In genomic region chr17:76072149-76072858, GRCh38 we compare ENCODE assay signal across 8 cellular contexts.
DNase-seq lines count a peak whose midpoint lies in the region; ATAC-seq and TF ChIP-seq lines count a peak whose summit lies in the region.

Gene SRP68, minus strand, starts transcription at chr17:76072517. Its CDS starts 26 bp downstream, at chr17:76072491.

- H3K27me3 ChIP-seq in layer of hippocampus (ENCODE audit: control insufficient read depth, insufficient read depth, low read length), result peaks cover 33% of the 10 kb centered on the region

- ATAC-seq in GM19043 (IDR thresholded peaks at IDR 0.05; ENCODE audit: low read depth, unreplicated experiment) (peak; percentile 81), HG03378 (IDR thresholded peaks at IDR 0.05; ENCODE audit: unreplicated experiment) (peak; percentile 55)

- peak; percentile 81 for DNase-seq in AG09319 (ENCODE audit: extremely low read depth, low read depth)
- DNase-seq in NCI-H510A treated with DMSO at 0.1 percent for 48 hours (lab: John Stamatoyannopoulos, UW), result peak; percentile 89
- DNase-seq in activated CD4-positive, alpha-beta T cell treated with anti-CD3 and anti-CD28 coated beads for 48 hours, result peak; percentile 89
- DNase-seq in stimulated activated CD4-positive, alpha-beta T cell treated with anti-CD3 and anti-CD28 coated beads, Interleukin-1b, Interleukin-23, amount 100 ng/mL, for 24 hours (ENCODE audit: low read depth in 4 of 4, low spot score in 1 of 4), result peak; percentile 56 to 80 (median 70)

- peak within 1 kb of the TSS; percentile 84 for H3K27ac ChIP-seq in cingulate gyrus (ENCODE audit: low read depth, low read length)
- peak within 1 kb of the TSS; percentile 75 for H3K27ac ChIP-seq in layer of hippocampus (ENCODE audit: low read depth, low read length)

- no peak for TF ChIP-seq CTCF in AG09319 (IDR thresholded peaks at IDR 0.05; ENCODE audit: low read depth, low read length)

Comparison
In these comparisons a context has a peak if more than half of its experiments do, and no peak if none do; other contexts are left out.
1. Peak in every context shown above with its lines: DNase-seq, ATAC-seq and H3K27ac ChIP-seq.